In genomic region chr17:80943346-80944145, GRCh38 we compare ENCODE assay signal across 24 cellular contexts. TPM values are rescaled to one million over a fixed set of nuclear protein-coding genes. Genes with fewer than 3 reads are reported as not detected.
DNase-seq lines count a peak whose midpoint lies in the region; ATAC-seq and TF ChIP-seq lines count a peak whose summit lies in the region.
"Had no signal": no experiment of that assay in that cellular context is flagged by ENCODE, and none has a peak within 500 bp of the region (broad histone marks: within the 10 kb centered on the region; RNA-seq: fewer than 3 reads in every experiment).

No MANE protein-coding gene starts in this region.

- H3K27ac ChIP-seq in heart left ventricle (peak overlapping the region in 1 of 12 donors; percentile 89), heart right ventricle (no peak overlapping the region), gastroesophageal sphincter (peak overlapping the region; percentile 70 to 94 (median 92)), prostate gland (peak overlapping the region; percentile 44 to 65), aorta (ENCODE audit: low read depth in 1 of 2, low read length in 2 of 2) (no peak overlapping the region)
- H3K27ac ChIP-seq: A549, SJSA1 had no signal

- DNase-seq in heart left ventricle (peak in 3 of 5 donors; percentile 5 to 48 (median 15)), heart right ventricle (no peak), prostate gland (ENCODE audit: low spot score) (no peak), aorta (peak; percentile 31 to 71), germinal center (ENCODE audit: low spot score) (no peak)
- DNase-seq: activated CD4-positive, alpha-beta T cell treated with anti-CD3 and anti-CD28 coated beads, Interleukin-2, amount 10 ng/mL, durations not matched to agents 7 days and 5 days; activated gamma-delta T cell; amniotic stem cell; central memory CD4-positive, alpha-beta T cell; DMS153; effector CD8-positive, alpha-beta T cell; GF-D8; head of caudate nucleus; MM.1S; NCI-H1436 treated with DMSO at 0.1 percent for 48 hours; NCI-H2171 treated with DMSO at 0.1 percent for 48 hours; stimulated activated CD8-positive, alpha-beta memory T cell treated with anti-CD3 and anti-CD28 coated beads, Interleukin-4, amount 100 ng/mL, for 48 hours had no signal

- H3K4me1 ChIP-seq in heart left ventricle (peaks cover 0 to 28% (median 14%) of the 10 kb centered on the region in 12 donors), heart right ventricle (peaks cover 5 to 24% (median 17%) of the 10 kb centered on the region in 9 donors), gastroesophageal sphincter (peaks cover 0 to 56% (median 24%) of the 10 kb centered on the region in 3 donors), prostate gland (replicated peaks) (no peaks in the 10 kb centered on the region), aorta (ENCODE audit: control insufficient read depth in 1 of 2, insufficient read depth in 2 of 2, low read length in 2 of 2) (no peaks in the 10 kb centered on the region)
- H3K4me1 ChIP-seq: A549, SJSA1 had no signal

- intact Hi-C loops in heart left ventricle (cut with DNase I), result no loop called here
- intact Hi-C loops in heart right ventricle (cut with DNase I), result no loop called here
- intact Hi-C loops in prostate gland (cut with DNase I), result no loop called here
- intact Hi-C loops in aorta (cut with DNase I), result no loop called here

- 94 to 97% (median 94%) methylated on average over 11 to 17 of the region's 17 CpGs for WGBS in heart left ventricle, 4 donors
- WGBS in heart right ventricle, 2 donors, result 93 to 97% methylated on average over 17 of the region's 17 CpGs
- WGBS in gastroesophageal sphincter (ENCODE audit: low coverage in 1 of 2), 2 donors, result 91 to 100% methylated on average over 1 to 8 of the region's 17 CpGs
- 85% methylated on average over 17 of the region's 17 CpGs for WGBS in prostate gland
- 95% methylated on average over 17 of the region's 17 CpGs for WGBS in aorta, 2 donors

- H3K27me3 ChIP-seq in heart left ventricle (no peaks in the 10 kb centered on the region), heart right ventricle (no peaks in the 10 kb centered on the region), gastroesophageal sphincter (no peaks in the 10 kb centered on the region), prostate gland (replicated peaks; ENCODE audit: insufficient read depth) (no peaks in the 10 kb centered on the region), aorta (ENCODE audit: control insufficient read depth in 1 of 2, insufficient read depth in 2 of 2, low read length in 1 of 2) (no peaks in the 10 kb centered on the region)
- H3K27me3 ChIP-seq: SJSA1 had no signal

- H3K4me3 ChIP-seq in heart left ventricle (no peak overlapping the region), heart right ventricle (no peak overlapping the region), gastroesophageal sphincter (no peak overlapping the region), prostate gland (no peak overlapping the region), aorta (ENCODE audit: low read length in 2 of 2) (no peak overlapping the region)
- H3K4me3 ChIP-seq: A549, psoas muscle, SJSA1 had no signal

- no peak for TF ChIP-seq POLR2A in heart left ventricle (IDR thresholded peaks at IDR 0.05)
- no peak for TF ChIP-seq POLR2A in gastroesophageal sphincter (IDR thresholded peaks at IDR 0.05)
- no peak for TF ChIP-seq POLR2A in prostate gland (IDR thresholded peaks at IDR 0.05)

- H3K36me3 ChIP-seq in heart left ventricle (peaks cover 0 to 38% (median 25%) of the 10 kb centered on the region in 9 donors), heart right ventricle (peaks cover 0 to 56% (median 21%) of the 10 kb centered on the region in 9 donors), gastroesophageal sphincter (peaks cover 0 to 46% of the 10 kb centered on the region in 2 donors), prostate gland (no peaks in the 10 kb centered on the region), aorta (ENCODE audit: control insufficient read depth in 1 of 2, insufficient read depth in 2 of 2, low read length in 1 of 2) (no peaks in the 10 kb centered on the region)

- H3K9me3 ChIP-seq in heart left ventricle (peaks cover 0 to 3% (median 0%) of the 10 kb centered on the region in 12 donors), heart right ventricle (peaks cover 0 to 4% (median 0%) of the 10 kb centered on the region in 11 donors), gastroesophageal sphincter (no peaks in the 10 kb centered on the region), prostate gland (no peaks in the 10 kb centered on the region), aorta (ENCODE audit: control insufficient read depth, low read length) (no peaks in the 10 kb centered on the region)
- H3K9me3 ChIP-seq: A549, psoas muscle, SJSA1 had no signal

- no peak for TF ChIP-seq EP300 in gastroesophageal sphincter (IDR thresholded peaks at IDR 0.05)

- ATAC-seq in heart left ventricle, result no peak
- ATAC-seq in heart right ventricle, result no peak
- ATAC-seq in gastroesophageal sphincter, result no peak
- ATAC-seq in aorta (ENCODE audit: low FRiP score), result no peak
- no peak for ATAC-seq in GM21381 (IDR thresholded peaks at IDR 0.05; ENCODE audit: unreplicated experiment)
- no peak for ATAC-seq in GM18858 (IDR thresholded peaks at IDR 0.05; ENCODE audit: unreplicated experiment)
- ATAC-seq: A549; naive thymus-derived CD8-positive, alpha-beta T cell had no signal

- TF ChIP-seq CTCF in heart left ventricle (IDR thresholded peaks at IDR 0.05) (no peak), heart right ventricle (IDR thresholded peaks at IDR 0.05) (no peak), gastroesophageal sphincter (IDR thresholded peaks at IDR 0.05) (no peak), prostate gland (IDR thresholded peaks at IDR 0.05) (no peak)

RNA-seq across cellular contexts. Expression of gene CHMP6, which starts 48.1 kb away (rescaled TPM):
- total RNA-seq in heart left ventricle (10 to 100 TPM; 17.9 to 25.9 (median 19.4) TPM), heart right ventricle (10 to 100 TPM; 17.5 to 26.4 (median 22.1) TPM), gastroesophageal sphincter (10 to 100 TPM; 17.6 to 26.0 (median 19.0) TPM), prostate gland (10 to 100 TPM; 30.6 to 35.3 TPM), aorta (10 to 100 TPM; 22.9 to 30.9 TPM)
- polyA plus RNA-seq in heart left ventricle (10 to 100 TPM; 24.4 to 35.5 TPM), heart right ventricle (10 to 100 TPM; 23.8 to 30.6 TPM), aorta (10 to 100 TPM; 15.9 to 30.8 TPM)

Comparison
In these comparisons a context has a peak if more than half of its experiments do, and no peak if none do; other contexts are left out.
1. DNase-seq: peak in heart left ventricle (3 of 5) and aorta (2 of 2); none in heart right ventricle (0 of 2), prostate gland (single experiment) and germinal center (single experiment).
2. H3K27ac ChIP-seq: peak in gastroesophageal sphincter (4 of 4) and prostate gland (2 of 2); none in heart right ventricle (0 of 10) and aorta (0 of 2).